31 cellular contexts compared by ENCODE assay signal in genomic region chr2:234583331-234583730, GRCh38.
"Had no signal": no experiment of that assay in that cellular context is flagged by ENCODE, and none has a peak within 500 bp of the region (broad histone marks: within the 10 kb centered on the region; RNA-seq: fewer than 3 reads in every experiment).

No MANE protein-coding gene starts in this region.

- H3K36me3 ChIP-seq: brain microvascular endothelial cell, breast epithelium had no signal

- H3K9me3 ChIP-seq: body of pancreas, breast epithelium had no signal

- H3K4me3 ChIP-seq: body of pancreas, breast epithelium had no signal

- DNase-seq: activated B cell treated with CpG ODN at 0.5 μM for 24 hours; activated CD4-positive, alpha-beta memory T cell treated with anti-CD3 and anti-CD28 coated beads, Interleukin-2, amount 10 ng/mL, durations not matched to agents 7 days and 5 days; activated CD4-positive, alpha-beta T cell treated with anti-CD3 and anti-CD28 coated beads for 1 hour; activated CD4-positive, alpha-beta T cell treated with anti-CD3 and anti-CD28 coated beads for 36 hours; activated CD4-positive, alpha-beta T cell treated with anti-CD3 and anti-CD28 coated beads for 48 hours; activated CD4-positive, alpha-beta T cell treated with anti-CD3 and anti-CD28 coated beads, Interleukin-2, amount 10 ng/mL, durations not matched to agents 7 days and 5 days; activated CD4-positive, alpha-beta T cell treated with anti-CD3 and anti-CD28 coated beads, Interleukin-2, amount 50 U/mL, for 48 hours; activated CD8-positive, alpha-beta memory T cell treated with anti-CD3 and anti-CD28 coated beads for 24 hours; activated CD8-positive, alpha-beta memory T cell treated with anti-CD3 and anti-CD28 coated beads, Interleukin-2, amount 10 ng/mL, durations not matched to agents 7 days and 5 days; activated CD8-positive, alpha-beta memory T cell treated with anti-CD3 and anti-CD28 coated beads, Interleukin-2, amount 50 U/mL, for 48 hours; activated CD8-positive, alpha-beta T cell treated with anti-CD3 and anti-CD28 coated beads, Interleukin-2, amount 10 ng/mL, durations not matched to agents 7 days and 5 days; activated effector memory CD4-positive, alpha-beta T cell treated with Interleukin-2 at 50 U/mL for 16 hours; activated gamma-delta T cell; activated naive CD4-positive, alpha-beta T cell treated with anti-CD3 and anti-CD28 coated beads, Interleukin-2, amount 10 ng/mL, durations not matched to agents 7 days and 5 days; activated naive CD4-positive, alpha-beta T cell treated with Interleukin-2 at 50 U/mL for 16 hours; activated naive CD8-positive, alpha-beta T cell treated with anti-CD3 and anti-CD28 coated beads, Interleukin-2, amount 10 ng/mL, durations not matched to agents 7 days and 5 days; activated naive CD8-positive, alpha-beta T cell treated with anti-CD3 and anti-CD28 coated beads, Interleukin-2, amount 50 U/mL, for 24 hours; activated T-cell treated with anti-CD3 and anti-CD28 coated beads, Interleukin-2, amount 50 U/mL, for 24 hours; activated T-cell treated with anti-CD3 and anti-CD28 coated beads, Interleukin-2, amount 50 U/mL, for 48 hours; amygdala; anterior cingulate cortex; body of pancreas; brain microvascular endothelial cell; central memory CD4-positive, alpha-beta T cell; T-helper 1 cell; T-helper 2 cell; T-helper 9 cell had no signal

- H3K27ac ChIP-seq: body of pancreas, brain microvascular endothelial cell, breast epithelium, VCaP had no signal

- H3K27me3 ChIP-seq: body of pancreas, brain microvascular endothelial cell, breast epithelium had no signal

- ATAC-seq: activated CD4-positive, alpha-beta T cell treated with anti-CD3 and anti-CD28 coated beads for 36 hours; activated CD8-positive, alpha-beta memory T cell treated with anti-CD3 and anti-CD28 coated beads, Interleukin-2, amount 10 ng/mL, durations not matched to agents 7 days and 5 days; activated CD8-positive, alpha-beta T cell treated with anti-CD3 and anti-CD28 coated beads, Interleukin-2, amount 10 ng/mL, durations not matched to agents 7 days and 5 days; activated naive CD8-positive, alpha-beta T cell treated with anti-CD3 and anti-CD28 coated beads, Interleukin-2, amount 50 U/mL, for 24 hours; body of pancreas had no signal

- H3K4me1 ChIP-seq: body of pancreas, breast epithelium had no signal

- FAIRE-seq: astrocyte, TTC549 had no signal
